12 cellular contexts compared by ENCODE assay signal in the genomic region with DNA sequence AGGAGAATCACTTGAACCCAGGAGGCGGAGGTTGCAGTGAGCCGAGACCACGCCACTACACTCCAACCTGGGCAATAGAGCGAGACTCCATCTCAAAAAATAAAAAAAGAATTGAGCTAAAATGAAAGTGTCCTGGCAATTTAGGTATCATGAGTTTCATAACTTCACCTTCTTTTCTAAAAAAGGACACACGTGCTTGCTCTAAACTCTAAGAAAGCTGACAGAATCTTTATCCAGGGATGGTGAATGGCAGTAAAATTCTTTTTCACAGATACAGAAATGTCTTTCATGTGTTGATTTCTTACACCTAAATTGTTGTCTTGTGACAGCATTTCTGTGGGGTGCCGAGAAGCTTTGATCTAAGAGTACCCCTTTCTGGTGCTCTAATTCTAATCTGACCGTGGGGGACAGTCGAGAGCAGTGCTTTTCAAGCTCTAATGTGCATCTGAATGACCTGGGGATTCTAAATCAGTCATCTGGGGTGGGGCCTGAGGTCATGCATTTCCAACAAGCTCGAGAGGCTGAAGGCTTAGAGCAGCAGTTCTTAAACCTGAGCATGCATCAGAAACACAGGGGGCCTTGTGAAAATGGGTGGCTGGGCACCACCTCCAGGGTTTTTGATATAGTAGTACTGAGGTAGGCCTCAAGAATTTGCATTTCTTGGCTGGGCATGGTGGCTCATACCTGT. TPM values are rescaled to one million over a fixed set of nuclear protein-coding genes. Genes with fewer than 3 reads are reported as not detected.
A peak's percentile ranks its signal among the peaks of the same experiment; 100 is the strongest.
DNase-seq lines count a peak whose midpoint lies in the region; ATAC-seq and FAIRE-seq lines count a peak whose summit lies in the region.
"Had no signal": no experiment of that assay in that cellular context is flagged by ENCODE, and none has a peak within 500 bp of the region (broad histone marks: within the 10 kb centered on the region; RNA-seq: fewer than 3 reads in every experiment).

No MANE protein-coding gene starts in this region.

- H3K4me1 Mint-ChIP-seq in natural killer cell treated with Interleukin-12 subunit alpha and Interleukin-12 subunit beta and Interleukin-15 and Interleukin-18, amount 100 ng/mL, for 72 hours (ENCODE audit: low read depth in 2 of 2): peaks cover 9% of the 10 kb centered on the region in 2 donors

- no peaks in the 10 kb centered on the region for H3K36me3 Mint-ChIP-seq in natural killer cell treated with Interleukin-12 subunit alpha and Interleukin-12 subunit beta and Interleukin-15 and Interleukin-18, amount 100 ng/mL, for 72 hours
- H3K36me3 Mint-ChIP-seq: CD8-positive, alpha-beta T cell had no signal

- peaks cover 9 to 10% of the 10 kb centered on the region in 2 donors for H3K27me3 Mint-ChIP-seq in natural killer cell treated with Interleukin-12 subunit alpha and Interleukin-12 subunit beta and Interleukin-15 and Interleukin-18, amount 100 ng/mL, for 72 hours

- H3K9me3 Mint-ChIP-seq in natural killer cell treated with Interleukin-12 subunit alpha and Interleukin-12 subunit beta and Interleukin-15 and Interleukin-18, amount 100 ng/mL, for 72 hours: no peaks in the 10 kb centered on the region
- H3K9me3 Mint-ChIP-seq: CD8-positive, alpha-beta T cell; central memory CD8-positive, alpha-beta T cell had no signal

- ATAC-seq in GM21526 (IDR thresholded peaks at IDR 0.05; ENCODE audit: low FRiP score, unreplicated experiment): peak; percentile 45
- ATAC-seq in HG03135 (IDR thresholded peaks at IDR 0.05; ENCODE audit: unreplicated experiment): peak; percentile 52
- ATAC-seq in natural killer cell treated with Interleukin-12 subunit alpha and Interleukin-12 subunit beta and Interleukin-15 and Interleukin-18, amount 100 ng/mL, for 72 hours: no peak
- ATAC-seq: CD8-positive, alpha-beta T cell had no signal

- H3K27ac Mint-ChIP-seq in natural killer cell treated with Interleukin-12 subunit alpha and Interleukin-12 subunit beta and Interleukin-15 and Interleukin-18, amount 100 ng/mL, for 72 hours: no peak overlapping the region
- H3K27ac Mint-ChIP-seq: CD8-positive, alpha-beta T cell had no signal

- DNase-seq in GM18507 (ENCODE audit: extremely low spot score, insufficient read length, low read depth): no peak
- peak; percentile 49 for DNase-seq in germinal center (ENCODE audit: low spot score)
- DNase-seq in NCI-H2171 treated with DMSO at 0.1 percent for 48 hours (lab: John Stamatoyannopoulos, UW): no peak
- no peak for DNase-seq in SHP77 treated with DMSO at 0.1 percent for 48 hours (lab: John Stamatoyannopoulos, UW)
- DNase-seq in natural killer cell treated with Interleukin-12 subunit alpha and Interleukin-12 subunit beta and Interleukin-15 and Interleukin-18, amount 100 ng/mL, for 72 hours (ENCODE audit: low spot score): no peak
- DNase-seq in NCI-H69 (lab: John Stamatoyannopoulos, UW): no peak
- DNase-seq: CD8-positive, alpha-beta T cell; NCI-H187; transverse colon had no signal

- peak; percentile 89 for FAIRE-seq in GM18507 (lab: Jason Lieb, UNC)

- no peak overlapping the region for H3K4me3 Mint-ChIP-seq in natural killer cell treated with Interleukin-12 subunit alpha and Interleukin-12 subunit beta and Interleukin-15 and Interleukin-18, amount 100 ng/mL, for 72 hours
- H3K4me3 Mint-ChIP-seq: CD8-positive, alpha-beta T cell; central memory CD8-positive, alpha-beta T cell had no signal

RNA-seq across cellular contexts. Expression of a gene that starts 42.1 kb away (rescaled TPM):
- total RNA-seq in natural killer cell treated with Interleukin-12 subunit alpha and Interleukin-12 subunit beta and Interleukin-15 and Interleukin-18, amount 100 ng/mL, for 72 hours: 10 to 100 TPM; 26.7 to 77.0 TPM

Comparison
In these comparisons a context has a peak if more than half of its experiments do, and no peak if none do; other contexts are left out.
1. ATAC-seq: peak in GM21526 (single experiment) and HG03135 (single experiment); none in natural killer cell treated with Interleukin-12 subunit alpha and Interleukin-12 subunit beta and Interleukin-15 and Interleukin-18, amount 100 ng/mL, for 72 hours (0 of 2).